21 cellular contexts compared by ENCODE assay signal in the genomic region with DNA sequence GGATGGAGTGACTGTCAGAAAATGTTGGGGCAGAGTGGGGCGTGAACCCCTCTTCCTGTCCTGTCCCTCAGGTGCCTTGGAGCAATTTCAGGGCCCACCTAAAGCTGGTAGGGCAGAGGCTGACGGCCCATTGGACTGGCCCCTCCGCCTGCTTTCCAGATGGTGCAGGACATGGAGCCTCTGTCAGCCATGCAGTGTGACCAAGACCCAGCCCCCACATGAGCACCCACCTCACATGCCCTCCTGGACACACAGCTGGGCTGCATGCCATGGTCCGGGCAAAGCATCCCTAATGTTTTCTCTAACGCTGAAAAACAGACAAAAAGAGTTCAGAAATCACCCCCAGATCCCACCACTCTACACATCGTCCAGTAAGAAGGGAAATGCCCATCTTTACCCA. TPM values are rescaled to one million over a fixed set of nuclear protein-coding genes. Genes with fewer than 3 reads are reported as not detected.
DNase-seq lines count a peak whose midpoint lies in the region; ATAC-seq, FAIRE-seq and TF ChIP-seq lines count a peak whose summit lies in the region.
"Had no signal": no experiment of that assay in that cellular context is flagged by ENCODE, and none has a peak within 500 bp of the region (broad histone marks: within the 10 kb centered on the region; RNA-seq: fewer than 3 reads in every experiment).

No MANE protein-coding gene starts in this region.

- FAIRE-seq in H1 (lab: Jason Lieb, UNC), result no peak
- FAIRE-seq: A549, D721Med, G401.6, GM12891, GM19239 had no signal

- ATAC-seq in GM21737 (IDR thresholded peaks at IDR 0.05; ENCODE audit: unreplicated experiment), result no peak
- ATAC-seq: A549; CD8-positive, alpha-beta T cell had no signal

- H4K20me1 ChIP-seq in H1 (replicated peaks in 1 of 2; ENCODE audit: control insufficient read depth in 1 of 2, insufficient read depth in 2 of 2, low read length in 2 of 2), result no peaks in the 10 kb centered on the region
- no peaks in the 10 kb centered on the region for H4K20me1 ChIP-seq in neural progenitor cell (ENCODE audit: low read depth)
- H4K20me1 ChIP-seq in osteoblast (ENCODE audit: insufficient read depth, low read length), result no peaks in the 10 kb centered on the region
- H4K20me1 ChIP-seq: BLaER1 treated with 17β-estradiol and CSF1 and Interleukin-3, amounts not matched to agents 10 nM and 100 nM had no signal

- H2BK15ac ChIP-seq in H1 (ENCODE audit: low read length), result no peak overlapping the region

- H3K4me3 ChIP-seq in H1 (ENCODE audit: extremely low read depth in 1 of 4, insufficient read depth in 2 of 4, low read depth in 3 of 4, low read length in 4 of 4), result no peak overlapping the region
- H3K4me3 ChIP-seq in neural progenitor cell, result no peak overlapping the region
- no peak overlapping the region for H3K4me3 ChIP-seq in osteoblast (ENCODE audit: insufficient read depth, low read length)
- H3K4me3 ChIP-seq: A549; BLaER1 treated with 17β-estradiol and CSF1 and Interleukin-3, amounts not matched to agents 10 nM and 100 nM had no signal

- H3K14ac ChIP-seq in H1 (ENCODE audit: insufficient read length), result no peak overlapping the region

- no peaks in the 10 kb centered on the region for H3K79me1 ChIP-seq in H1 (ENCODE audit: low read depth, low read length)

- H4K5ac ChIP-seq in H1 (ENCODE audit: insufficient read length, low read depth, low read length), result no peak overlapping the region

- no peak for TF ChIP-seq POLR2A in H1 (IDR thresholded peaks at IDR 0.05; ENCODE audit: control extremely low read depth in 1 of 2, low read depth in 2 of 2, low read length in 2 of 2)

- H3K9me3 Mint-ChIP-seq in neural progenitor cell, result peaks cover 4% of the 10 kb centered on the region
- H3K9me3 Mint-ChIP-seq: CD4-positive, alpha-beta T cell; CD8-positive, alpha-beta T cell had no signal

- no peak for TF ChIP-seq RAD21 in H1 (IDR thresholded peaks at IDR 0.05 in 1 of 2, conservative IDR thresholded peaks at IDR 0.05 in 1 of 2; ENCODE audit: low read depth in 2 of 2, low read length in 2 of 2)

- no peak overlapping the region for H4K91ac ChIP-seq in H1 (replicated peaks; ENCODE audit: insufficient read length, low read length)

- H3K9ac ChIP-seq in H1 (replicated peaks in 1 of 4; ENCODE audit: extremely low read depth in 1 of 4, low read depth in 3 of 4, low read length in 3 of 4) (no peak overlapping the region), neural progenitor cell (no peak overlapping the region)
- H3K9ac ChIP-seq: BLaER1 treated with 17β-estradiol and CSF1 and Interleukin-3, amounts not matched to agents 10 nM and 100 nM had no signal

- POLR2A ChIA-PET in H1 (lab: Charles Lee; ENCODE audit: partially characterized antibody), result interaction anchor here (1.0 kb wide), 1 partner anchor 385 kb away, joined by 3 read pairs; no protein-coding TSS in a partner anchor

- TF ChIP-seq EP300 in H1 (IDR thresholded peaks at IDR 0.05; ENCODE audit: borderline replicate concordance in 1 of 2, low read depth in 2 of 2, low read length in 2 of 2), result no peak

- no peak overlapping the region for H2AFZ ChIP-seq in H1 (ENCODE audit: low read length)
- H2AFZ ChIP-seq in neural progenitor cell (replicated peaks), result no peak overlapping the region
- no peak overlapping the region for H2AFZ ChIP-seq in osteoblast (ENCODE audit: low read length)

- H4K8ac ChIP-seq in H1 (ENCODE audit: extremely low read depth, insufficient read depth, low read length), result peak overlapping the region; percentile 3; the same call in 1 of the 2 replicates

- H2BK12ac ChIP-seq in H1 (ENCODE audit: low read depth, low read length), result no peak overlapping the region

- DNase-seq in H1 (ENCODE audit: low read depth in 1 of 2, low spot score in 2 of 2) (no peak), neural progenitor cell (ENCODE audit: low spot score) (no peak), posterior vena cava (ENCODE audit: low spot score) (peak; percentile 49), osteoblast (ENCODE audit: insufficient read length, low spot score, missing footprints) (no peak)
- DNase-seq: AML-193; Caco-2; Calu3; CD4-positive, alpha-beta T cell; CD8-positive, alpha-beta T cell; DMS79 treated with DMSO at 0.1 percent for 48 hours; GF-D8 had no signal

- H3K27ac ChIP-seq in H1 (ENCODE audit: low read depth, low read length) (no peak overlapping the region), neural progenitor cell (no peak overlapping the region), osteoblast (ENCODE audit: low read depth, low read length) (no peak overlapping the region)
- H3K27ac ChIP-seq: 22Rv1; A549; BLaER1 treated with 17β-estradiol and CSF1 and Interleukin-3, amounts not matched to agents 10 nM and 100 nM; C4-2B had no signal

- H3K4me1 Mint-ChIP-seq in neural progenitor cell, result peaks cover 2% of the 10 kb centered on the region

- CTCF ChIA-PET in H1 (lab: Charles Lee; ENCODE audit: partially characterized antibody), result interaction anchor here (0.6 to 4.9 kb wide), 8 partner anchors 9 to 335 kb away, joined by 3 to 35 read pairs (median 4); no protein-coding TSS in a partner anchor

- H3F3A ChIP-seq in neural progenitor cell (ENCODE audit: low read depth), result no peaks in the 10 kb centered on the region

- H2AK5ac ChIP-seq in H1 (ENCODE audit: low read depth, low read length), result no peak overlapping the region

- TF ChIP-seq CTCF in H1 (IDR thresholded peaks at IDR 0.05; ENCODE audit: control extremely low read depth in 1 of 3, insufficient read depth in 1 of 3, low read depth in 1 of 3, low read length in 3 of 3), result no peak
- no peak for TF ChIP-seq CTCF in neural progenitor cell (IDR thresholded peaks at IDR 0.05)
- TF ChIP-seq CTCF in osteoblast (IDR thresholded peaks at IDR 0.05; ENCODE audit: extremely low read depth, low read depth, low read length), result no peak

- H3K9me3 ChIP-seq in H1 (ENCODE audit: insufficient read depth in 2 of 2, low read depth in 1 of 2, low read length in 1 of 2), result no peaks in the 10 kb centered on the region
- no peaks in the 10 kb centered on the region for H3K9me3 ChIP-seq in neural progenitor cell (ENCODE audit: low read depth)
- no peaks in the 10 kb centered on the region for H3K9me3 ChIP-seq in osteoblast (ENCODE audit: low read depth, low read length)
- H3K9me3 ChIP-seq: A549, Caco-2 had no signal

- H3K4me1 ChIP-seq in H1 (replicated peaks in 1 of 4; ENCODE audit: control insufficient read depth in 3 of 4, insufficient read depth in 4 of 4, low read length in 3 of 4) (no peaks in the 10 kb centered on the region), neural progenitor cell (no peaks in the 10 kb centered on the region), osteoblast (ENCODE audit: insufficient read depth, low read length) (no peaks in the 10 kb centered on the region)
- H3K4me1 ChIP-seq: A549, Caco-2 had no signal

- H3K27me3 Mint-ChIP-seq in neural progenitor cell (ENCODE audit: insufficient read depth, low read depth), result peaks cover 16% of the 10 kb centered on the region
- H3K27me3 Mint-ChIP-seq: B cell; CD4-positive, alpha-beta T cell had no signal

- H3K27me3 ChIP-seq in H1 (replicated peaks in 1 of 4; ENCODE audit: control insufficient read depth in 3 of 4, extremely low read depth in 1 of 4, insufficient read depth in 3 of 4, low read length in 3 of 4) (no peaks in the 10 kb centered on the region), neural progenitor cell (no peaks in the 10 kb centered on the region), osteoblast (ENCODE audit: insufficient read depth, low read length) (no peaks in the 10 kb centered on the region)
- H3K27me3 ChIP-seq: BLaER1 treated with 17β-estradiol and CSF1 and Interleukin-3, amounts not matched to agents 10 nM and 100 nM had no signal

- H3K18ac ChIP-seq in H1 (ENCODE audit: extremely low read depth, low read length), result no peak overlapping the region

- no peaks in the 10 kb centered on the region for H3K36me3 ChIP-seq in H1 (ENCODE audit: control insufficient read depth in 2 of 4, insufficient read depth in 4 of 4, low read length in 3 of 4)
- no peaks in the 10 kb centered on the region for H3K36me3 ChIP-seq in neural progenitor cell
- no peaks in the 10 kb centered on the region for H3K36me3 ChIP-seq in osteoblast (ENCODE audit: insufficient read depth, low read length)
- H3K36me3 ChIP-seq: BLaER1 treated with 17β-estradiol and CSF1 and Interleukin-3, amounts not matched to agents 10 nM and 100 nM had no signal

- H3K27ac Mint-ChIP-seq in neural progenitor cell, result peak overlapping the region; percentile 74
- H3K27ac Mint-ChIP-seq: B cell; CD4-positive, alpha-beta T cell; CD8-positive, alpha-beta T cell had no signal

- H3K4ac ChIP-seq in H1 (replicated peaks; ENCODE audit: insufficient read length, low read depth, low read length), result no peak overlapping the region

- H2BK20ac ChIP-seq in H1 (ENCODE audit: low read length), result no peak overlapping the region

- H3K4me2 ChIP-seq in H1 (ENCODE audit: insufficient read depth in 1 of 2, low read depth in 2 of 2, low read length in 2 of 2), result no peak overlapping the region
- no peak overlapping the region for H3K4me2 ChIP-seq in neural progenitor cell
- H3K4me2 ChIP-seq in osteoblast (ENCODE audit: insufficient read depth, low read length), result no peak overlapping the region
- H3K4me2 ChIP-seq: A549; BLaER1 treated with 17β-estradiol and CSF1 and Interleukin-3, amounts not matched to agents 10 nM and 100 nM had no signal

- H2BK120ac ChIP-seq in H1 (replicated peaks; ENCODE audit: low read depth, low read length), result no peak overlapping the region

- no peak overlapping the region for H3K4me3 Mint-ChIP-seq in neural progenitor cell
- H3K4me3 Mint-ChIP-seq: B cell; CD4-positive, alpha-beta T cell; CD8-positive, alpha-beta T cell had no signal

- H3K23ac ChIP-seq in H1 (ENCODE audit: insufficient read length), result no peak overlapping the region

- H2BK5ac ChIP-seq in H1 (ENCODE audit: low read depth, low read length), result no peak overlapping the region

- no peaks in the 10 kb centered on the region for H3K23me2 ChIP-seq in H1 (ENCODE audit: low read depth, low read length)

- no peaks in the 10 kb centered on the region for H3K79me2 ChIP-seq in H1 (ENCODE audit: control insufficient read depth in 1 of 2, insufficient read depth in 2 of 2, low read length in 2 of 2)
- no peaks in the 10 kb centered on the region for H3K79me2 ChIP-seq in neural progenitor cell (ENCODE audit: low read depth)
- no peaks in the 10 kb centered on the region for H3K79me2 ChIP-seq in osteoblast (ENCODE audit: insufficient read depth, low read length)

- 91% methylated on average over 6 of the region's 6 CpGs; no CpG with 5 or more reads in 1 of the 2 experiments for WGBS in H1 (ENCODE audit: extremely low coverage in 1 of 2, insufficient coverage in 1 of 2, insufficient read length in 1 of 2, insufficient replicate concordance in 2 of 2, low coverage in 1 of 2, low lambda C conversion rate in 2 of 2, missing lambda C conversion rate in 1 of 2), 2 experiments

- no peaks in the 10 kb centered on the region for H3K36me3 Mint-ChIP-seq in neural progenitor cell
- H3K36me3 Mint-ChIP-seq: CD8-positive, alpha-beta T cell had no signal

- intact Hi-C loops in posterior vena cava (cut with DNase I), result no loop called here

- no peak overlapping the region for H3K56ac ChIP-seq in H1 (replicated peaks; ENCODE audit: insufficient read length, low read depth, low read length)

RNA-seq across cellular contexts. Expression of gene PSAP, which starts 51.3 kb away (rescaled TPM):
- total RNA-seq in H1 (2021; fragmentation: NEBNext Ultra II Directional; extraction: Animal tissue kit (Norgen Biotek cat#: 25700)), result 386 and 388 TPM in 2 replicates
- polyA plus RNA-seq in H1 (2011; rRNA removed), result 504 and 700 TPM in 2 replicates
- 658 TPM for polyA plus RNA-seq in H1 (2011; cell fraction: cytosol; rRNA removed)
- polyA plus RNA-seq in H1 (2011; cell fraction: nucleus; rRNA removed), result 734 TPM
- 396 to 476 TPM (median 458 TPM) in 4 replicates for polyA plus RNA-seq in H1 (2012, experiment 1 of 2)
- 418 TPM for polyA plus RNA-seq in H1 (2012, experiment 2 of 2)
- polyA plus RNA-seq in H1 (2013, experiment 1 of 2), result 516 TPM
- 481 TPM for polyA plus RNA-seq in H1 (2013, experiment 2 of 2)
- 440 and 675 TPM in 2 replicates for polyA minus RNA-seq in H1 (2011; rRNA and poly(A)+ RNA removed)
- polyA minus RNA-seq in H1 (2011; cell fraction: cytosol; rRNA and poly(A)+ RNA removed), result 334 TPM
- 186 TPM for polyA minus RNA-seq in H1 (2011; cell fraction: nucleus; rRNA and poly(A)+ RNA removed)
- total RNA-seq in neural progenitor cell (ENCODE audit: low replicate concordance) (358 and 493 TPM in 2 replicates), posterior vena cava (1,000 to 10,000 TPM in 1 of 2 donors, 100 to 1,000 TPM in 1; 787 to 1,159 TPM), osteoblast (1,248 and 1,391 TPM in 2 replicates)
